In the genomic region with DNA sequence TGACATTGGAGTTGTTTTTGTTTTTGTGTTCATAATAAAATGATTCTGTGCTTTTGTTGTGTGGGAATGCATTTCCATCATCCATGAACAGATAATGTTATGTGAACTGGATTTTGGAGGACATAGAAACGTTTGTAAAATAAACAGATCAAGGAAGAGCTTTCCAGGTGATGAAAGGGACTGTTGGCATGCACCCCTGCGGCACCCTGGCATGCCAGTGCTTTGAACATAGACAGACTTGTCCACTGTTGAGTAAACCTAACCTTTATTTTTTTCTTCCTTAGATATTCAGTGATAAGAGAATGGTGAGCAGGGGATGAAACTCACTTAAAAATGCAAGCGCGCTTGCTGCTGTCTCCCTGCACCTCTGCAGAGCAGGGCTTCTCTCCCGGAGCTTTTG, we compare ENCODE assay signal across 17 cellular contexts. TPM values are rescaled to one million over a fixed set of nuclear protein-coding genes. Genes with fewer than 3 reads are reported as not detected.
DNase-seq lines count a peak whose midpoint lies in the region; ATAC-seq and TF ChIP-seq lines count a peak whose summit lies in the region.
"Had no signal": no experiment of that assay in that cellular context is flagged by ENCODE, and none has a peak within 500 bp of the region (broad histone marks: within the 10 kb centered on the region; RNA-seq: fewer than 3 reads in every experiment).

No MANE protein-coding gene starts in this region.

- DNase-seq in CD4-positive, alpha-beta T cell: no peak
- DNase-seq in left lobe of liver (ENCODE audit: low spot score): peak; percentile 68
- no peak for DNase-seq in nephron progenitor cell
- no peak for DNase-seq in activated T-helper 1 cell treated with anti-CD3 and anti-CD28 coated beads, Interleukin-12 subunit alpha, Interleukin-12 subunit beta, Interleukin-2, Interleukin-4 antibody, amounts not matched to agents 30 ng/mL and 10 ng/mL and 1 ng/mL, durations not matched to agents 14 hours and 24 hours and 36 hours (ENCODE audit: low spot score)
- DNase-seq in H4 (ENCODE audit: low spot score): no peak
- DNase-seq: 8988T; Calu3; CD8-positive, alpha-beta T cell; DMS79 treated with DMSO at 0.1 percent for 48 hours; GF-D8; H7; HFFc6 had no signal

- H3K9me3 Mint-ChIP-seq in CD4-positive, alpha-beta T cell: no peaks in the 10 kb centered on the region
- no peaks in the 10 kb centered on the region for H3K9me3 Mint-ChIP-seq in activated T-helper 17 cell treated with anti-CD3 and anti-CD28 coated beads, Interleukin-2, amount 50 U/mL, for 72 hours
- H3K9me3 Mint-ChIP-seq in nephron progenitor cell: peaks cover 13% of the 10 kb centered on the region
- no peaks in the 10 kb centered on the region for H3K9me3 Mint-ChIP-seq in activated T-helper 1 cell treated with anti-CD3 and anti-CD28 coated beads, Interleukin-12 subunit alpha, Interleukin-12 subunit beta, Interleukin-2, Interleukin-4 antibody, amounts not matched to agents 30 ng/mL and 10 ng/mL and 1 ng/mL, durations not matched to agents 14 hours and 24 hours and 36 hours
- H3K9me3 Mint-ChIP-seq: CD8-positive, alpha-beta T cell; HFFc6 had no signal

- POLR2A ChIA-PET in CD4-positive, alpha-beta T cell (lab: Charles Lee): no interaction called here

- intact Hi-C loops in CD4-positive, alpha-beta T cell (cut with DNase I, micrococcal nuclease): no loop called here
- intact Hi-C loops in activated T-helper 1 cell treated with anti-CD3 and anti-CD28 coated beads, Interleukin-12 subunit alpha, Interleukin-12 subunit beta, Interleukin-2, Interleukin-4 antibody, amounts not matched to agents 30 ng/mL and 10 ng/mL and 1 ng/mL, durations not matched to agents 14 hours and 24 hours and 36 hours (cut with micrococcal nuclease): no loop called here

- CTCF ChIA-PET in CD4-positive, alpha-beta T cell (lab: Charles Lee): no interaction called here

- H3K27ac ChIP-seq in CD4-positive, alpha-beta T cell (ENCODE audit: low read depth, low read length): no peak overlapping the region
- H3K27ac ChIP-seq: BLaER1 had no signal

- H3K27me3 Mint-ChIP-seq in CD4-positive, alpha-beta T cell: no peaks in the 10 kb centered on the region
- H3K27me3 Mint-ChIP-seq in activated T-helper 17 cell treated with anti-CD3 and anti-CD28 coated beads, Interleukin-2, amount 50 U/mL, for 72 hours: no peaks in the 10 kb centered on the region
- H3K27me3 Mint-ChIP-seq in nephron progenitor cell (ENCODE audit: low read depth, poor library complexity): peaks cover 27% of the 10 kb centered on the region
- H3K27me3 Mint-ChIP-seq in activated T-helper 1 cell treated with anti-CD3 and anti-CD28 coated beads, Interleukin-12 subunit alpha, Interleukin-12 subunit beta, Interleukin-2, Interleukin-4 antibody, amounts not matched to agents 30 ng/mL and 10 ng/mL and 1 ng/mL, durations not matched to agents 14 hours and 24 hours and 36 hours (ENCODE audit: insufficient read depth): peaks cover 28% of the 10 kb centered on the region

- no peak overlapping the region for H3K27ac Mint-ChIP-seq in CD4-positive, alpha-beta T cell
- peak overlapping the region; percentile 12 for H3K27ac Mint-ChIP-seq in activated T-helper 17 cell treated with anti-CD3 and anti-CD28 coated beads, Interleukin-2, amount 50 U/mL, for 72 hours
- peak overlapping the region; percentile 6 for H3K27ac Mint-ChIP-seq in nephron progenitor cell
- no peak overlapping the region for H3K27ac Mint-ChIP-seq in activated T-helper 1 cell treated with anti-CD3 and anti-CD28 coated beads, Interleukin-12 subunit alpha, Interleukin-12 subunit beta, Interleukin-2, Interleukin-4 antibody, amounts not matched to agents 30 ng/mL and 10 ng/mL and 1 ng/mL, durations not matched to agents 14 hours and 24 hours and 36 hours
- H3K27ac Mint-ChIP-seq: CD8-positive, alpha-beta T cell; GM23338; HFFc6 had no signal

- H3K4me3 Mint-ChIP-seq in CD4-positive, alpha-beta T cell: peak overlapping the region; percentile 7
- no peak overlapping the region for H3K4me3 Mint-ChIP-seq in activated T-helper 17 cell treated with anti-CD3 and anti-CD28 coated beads, Interleukin-2, amount 50 U/mL, for 72 hours
- H3K4me3 Mint-ChIP-seq in nephron progenitor cell: no peak overlapping the region
- no peak overlapping the region for H3K4me3 Mint-ChIP-seq in activated T-helper 1 cell treated with anti-CD3 and anti-CD28 coated beads, Interleukin-12 subunit alpha, Interleukin-12 subunit beta, Interleukin-2, Interleukin-4 antibody, amounts not matched to agents 30 ng/mL and 10 ng/mL and 1 ng/mL, durations not matched to agents 14 hours and 24 hours and 36 hours
- H3K4me3 Mint-ChIP-seq: CD8-positive, alpha-beta T cell; GM23338; HFFc6 had no signal

- TF ChIP-seq CTCF in CD4-positive, alpha-beta T cell (IDR thresholded peaks at IDR 0.05): no peak
- TF ChIP-seq CTCF in nephron progenitor cell (IDR thresholded peaks at IDR 0.05): no peak

- H3K4me1 Mint-ChIP-seq in CD4-positive, alpha-beta T cell (ENCODE audit: low read depth): peaks cover 14% of the 10 kb centered on the region
- H3K4me1 Mint-ChIP-seq in activated T-helper 17 cell treated with anti-CD3 and anti-CD28 coated beads, Interleukin-2, amount 50 U/mL, for 72 hours: peaks cover 9% of the 10 kb centered on the region
- H3K4me1 Mint-ChIP-seq in nephron progenitor cell: peaks cover 5% of the 10 kb centered on the region
- peaks cover 15% of the 10 kb centered on the region for H3K4me1 Mint-ChIP-seq in activated T-helper 1 cell treated with anti-CD3 and anti-CD28 coated beads, Interleukin-12 subunit alpha, Interleukin-12 subunit beta, Interleukin-2, Interleukin-4 antibody, amounts not matched to agents 30 ng/mL and 10 ng/mL and 1 ng/mL, durations not matched to agents 14 hours and 24 hours and 36 hours (ENCODE audit: low read depth)

- no peaks in the 10 kb centered on the region for H3K27me3 ChIP-seq in CD4-positive, alpha-beta T cell (ENCODE audit: control insufficient read depth, insufficient read depth, low read length)
- H3K27me3 ChIP-seq: BLaER1 had no signal

- ATAC-seq in CD4-positive, alpha-beta T cell (ENCODE audit: poor library complexity): no peak
- ATAC-seq in activated T-helper 17 cell treated with anti-CD3 and anti-CD28 coated beads, Interleukin-2, amount 50 U/mL, for 72 hours (replicated peaks): no peak
- ATAC-seq in left lobe of liver (peak; percentile 46), HG02642 (IDR thresholded peaks at IDR 0.05; ENCODE audit: poor library complexity, unreplicated experiment) (no peak)
- ATAC-seq: CD8-positive, alpha-beta T cell; GM23338; HCT116 had no signal

- H3K36me3 Mint-ChIP-seq in CD4-positive, alpha-beta T cell (ENCODE audit: low read depth): peaks cover 9% of the 10 kb centered on the region
- H3K36me3 Mint-ChIP-seq in activated T-helper 17 cell treated with anti-CD3 and anti-CD28 coated beads, Interleukin-2, amount 50 U/mL, for 72 hours (ENCODE audit: low read depth): peaks cover 9% of the 10 kb centered on the region
- no peaks in the 10 kb centered on the region for H3K36me3 Mint-ChIP-seq in nephron progenitor cell (ENCODE audit: low read depth)
- H3K36me3 Mint-ChIP-seq in activated T-helper 1 cell treated with anti-CD3 and anti-CD28 coated beads, Interleukin-12 subunit alpha, Interleukin-12 subunit beta, Interleukin-2, Interleukin-4 antibody, amounts not matched to agents 30 ng/mL and 10 ng/mL and 1 ng/mL, durations not matched to agents 14 hours and 24 hours and 36 hours (ENCODE audit: low read depth): peaks cover 2% of the 10 kb centered on the region

- H3K9me3 ChIP-seq in CD4-positive, alpha-beta T cell (ENCODE audit: control insufficient read depth, low read length): no peaks in the 10 kb centered on the region

RNA-seq across cellular contexts. Expression of a gene that starts 59.8 kb away (rescaled TPM):
- total RNA-seq in CD4-positive, alpha-beta T cell: 10 to 100 TPM; 14.7 to 19.2 TPM
- total RNA-seq in activated T-helper 17 cell treated with anti-CD3 and anti-CD28 coated beads, Interleukin-2, amount 50 U/mL, for 72 hours: 10 to 100 TPM; 22.0 to 25.6 TPM
- 15.6 TPM for total RNA-seq in left lobe of liver
- total RNA-seq in activated T-helper 1 cell treated with anti-CD3 and anti-CD28 coated beads, Interleukin-12 subunit alpha, Interleukin-12 subunit beta, Interleukin-2, Interleukin-4 antibody, amounts not matched to agents 30 ng/mL and 10 ng/mL and 1 ng/mL, durations not matched to agents 14 hours and 24 hours and 36 hours: 23.0 and 33.7 TPM in 2 replicates
- 21.3 and 48.7 TPM in 2 replicates for total RNA-seq in H4 (2014; rRNA removed; shearing (Covaris generic))

RNA-seq across cellular contexts. Expression of a gene that starts 59.9 kb away (rescaled TPM):
- 10 to 100 TPM in 1 of 2 experiments, 1 to 10 TPM in 1; 9.9 to 10.5 TPM for total RNA-seq in CD4-positive, alpha-beta T cell
- 10 to 100 TPM in 1 of 2 donors, 1 to 10 TPM in 1; 8.8 to 16.7 TPM for total RNA-seq in activated T-helper 17 cell treated with anti-CD3 and anti-CD28 coated beads, Interleukin-2, amount 50 U/mL, for 72 hours
- 7.9 TPM for total RNA-seq in left lobe of liver
- 23.9 and 24.2 TPM in 2 replicates for total RNA-seq in activated T-helper 1 cell treated with anti-CD3 and anti-CD28 coated beads, Interleukin-12 subunit alpha, Interleukin-12 subunit beta, Interleukin-2, Interleukin-4 antibody, amounts not matched to agents 30 ng/mL and 10 ng/mL and 1 ng/mL, durations not matched to agents 14 hours and 24 hours and 36 hours
- total RNA-seq in H4 (2014; rRNA removed; shearing (Covaris generic)): 21.4 and 32.3 TPM in 2 replicates

Comparison
In these comparisons a context has a peak if more than half of its experiments do, and no peak if none do; other contexts are left out.
1. H3K27ac Mint-ChIP-seq: peak in activated T-helper 17 cell treated with anti-CD3 and anti-CD28 coated beads, Interleukin-2, amount 50 U/mL, for 72 hours (single experiment) and nephron progenitor cell (single experiment); none in CD4-positive, alpha-beta T cell (single experiment) and activated T-helper 1 cell treated with anti-CD3 and anti-CD28 coated beads, Interleukin-12 subunit alpha, Interleukin-12 subunit beta, Interleukin-2, Interleukin-4 antibody, amounts not matched to agents 30 ng/mL and 10 ng/mL and 1 ng/mL, durations not matched to agents 14 hours and 24 hours and 36 hours (single experiment).